Comparison of ENCODE assay signal across 29 cellular contexts in genomic region chr11:33674035-33674814, GRCh38. TPM values are rescaled to one million over a fixed set of nuclear protein-coding genes. Genes with fewer than 3 reads are reported as not detected.
DNase-seq lines count a peak whose midpoint lies in the region; ATAC-seq and TF ChIP-seq lines count a peak whose summit lies in the region.
"Had no signal": no experiment of that assay in that cellular context is flagged by ENCODE, and none has a peak within 500 bp of the region (broad histone marks: within the 10 kb centered on the region; RNA-seq: fewer than 3 reads in every experiment).

No MANE protein-coding gene starts in this region.

- no peak for ATAC-seq in naive thymus-derived CD8-positive, alpha-beta T cell
- ATAC-seq: naive thymus-derived CD4-positive, alpha-beta T cell had no signal

- no peak overlapping the region for H3K4me3 Mint-ChIP-seq in naive thymus-derived CD8-positive, alpha-beta T cell
- H3K4me3 Mint-ChIP-seq: CD4-positive, CD25-positive, alpha-beta regulatory T cell; naive thymus-derived CD4-positive, alpha-beta T cell had no signal

- H3K27ac ChIP-seq in mesenchymal stem cell (ENCODE audit: low read length, poor library complexity, severe bottlenecking) (no peak overlapping the region), adrenal gland (no peak overlapping the region), transverse colon (no peak overlapping the region)
- H3K27ac ChIP-seq: hepatocyte, stomach had no signal

- H3K4me1 Mint-ChIP-seq in naive thymus-derived CD8-positive, alpha-beta T cell = no peaks in the 10 kb centered on the region
- H3K4me1 Mint-ChIP-seq: CD4-positive, CD25-positive, alpha-beta regulatory T cell had no signal

- peaks cover 8 to 19% (median 15%) of the 10 kb centered on the region in 5 donors for H3K27me3 Mint-ChIP-seq in naive thymus-derived CD8-positive, alpha-beta T cell
- H3K27me3 Mint-ChIP-seq: CD4-positive, CD25-positive, alpha-beta regulatory T cell had no signal

- TF ChIP-seq EP300 in transverse colon (IDR thresholded peaks at IDR 0.05; ENCODE audit: low read depth) = no peak

- no peak overlapping the region for H3K9ac ChIP-seq in mesenchymal stem cell (ENCODE audit: low read length)

- H3K36me3 ChIP-seq in mesenchymal stem cell (ENCODE audit: control insufficient read depth in 1 of 2, insufficient read depth in 2 of 2, low read depth in 1 of 2, low read length in 2 of 2) (peaks cover 0 to 40% of the 10 kb centered on the region in 2 experiments), adrenal gland (replicated peaks in 1 of 2) (no peaks in the 10 kb centered on the region), transverse colon (no peaks in the 10 kb centered on the region)
- H3K36me3 ChIP-seq: stomach had no signal

- peaks cover 6% of the 10 kb centered on the region for H3K4me1 ChIP-seq in mesenchymal stem cell (ENCODE audit: control insufficient read depth, insufficient read depth, low read depth, low read length)
- no peaks in the 10 kb centered on the region for H3K4me1 ChIP-seq in adrenal gland (replicated peaks in 1 of 2)
- H3K4me1 ChIP-seq in transverse colon = no peaks in the 10 kb centered on the region
- H3K4me1 ChIP-seq: stomach had no signal

- no peak overlapping the region for H4K8ac ChIP-seq in mesenchymal stem cell (ENCODE audit: low read length)

- H2BK15ac ChIP-seq in mesenchymal stem cell (ENCODE audit: low read depth, poor library complexity, severe bottlenecking) = no peak overlapping the region

- H3K36me3 Mint-ChIP-seq in naive thymus-derived CD8-positive, alpha-beta T cell = peaks cover 0 to 11% (median 2%) of the 10 kb centered on the region in 3 donors
- H3K36me3 Mint-ChIP-seq: CD4-positive, CD25-positive, alpha-beta regulatory T cell had no signal

- H3K4me2 ChIP-seq in mesenchymal stem cell (ENCODE audit: low read length, poor library complexity, severe bottlenecking) = no peak overlapping the region
- H3K4me2 ChIP-seq: hepatocyte had no signal

- no peak overlapping the region for H3K27ac Mint-ChIP-seq in naive thymus-derived CD8-positive, alpha-beta T cell
- H3K27ac Mint-ChIP-seq: CD4-positive, CD25-positive, alpha-beta regulatory T cell; naive thymus-derived CD4-positive, alpha-beta T cell had no signal

- TF ChIP-seq CTCF in AG04449 (IDR thresholded peaks at IDR 0.05; ENCODE audit: insufficient read depth, low read length, missing control alignments) (no peak), cardiac fibroblast (IDR thresholded peaks at IDR 0.05; ENCODE audit: low read depth, low read length) (no peak), adrenal gland (IDR thresholded peaks at IDR 0.05) (no peak), transverse colon (IDR thresholded peaks at IDR 0.05) (no peak)

- no peak overlapping the region for H3K4ac ChIP-seq in mesenchymal stem cell (ENCODE audit: low read depth in 1 of 2, low read length in 2 of 2)

- in situ Hi-C loops in transverse colon (cut with MboI; ENCODE audit: low pct_ligation_motif_present in 1 of 4, low pct_unique_long_range_greater_than_20kb in 1 of 4, low sequenced_read_pairs in 3 of 4) = no loop called here

- POLR2A ChIA-PET in AG04449 (lab: Yijun Ruan, JAX) = interaction anchor here (0.7 to 0.9 kb wide), 2 partner anchors 17 to 63 kb away, joined by 3 to 4 read pairs; no protein-coding TSS in a partner anchor
- POLR2A ChIA-PET in naive thymus-derived CD8-positive, alpha-beta T cell (lab: Charles Lee) = no interaction called here

- H2AFZ ChIP-seq in mesenchymal stem cell (ENCODE audit: low read depth, low read length) = no peak overlapping the region
- H2AFZ ChIP-seq: hepatocyte had no signal

- intact Hi-C loops in adrenal gland (cut with DNase I) (no loop called here), transverse colon (cut with DNase I; ENCODE audit: low total_unique reads) (no loop called here)

- H3K27me3 ChIP-seq in mesenchymal stem cell (ENCODE audit: control insufficient read depth in 1 of 2, insufficient read depth in 1 of 2, low read length in 2 of 2) (no peaks in the 10 kb centered on the region), adrenal gland (no peaks in the 10 kb centered on the region), transverse colon (no peaks in the 10 kb centered on the region)
- H3K27me3 ChIP-seq: hepatocyte, stomach had no signal

- no peak overlapping the region for H4K91ac ChIP-seq in mesenchymal stem cell (ENCODE audit: low read length)

- 94% methylated on average over 3 of the region's 3 CpGs for WGBS in mesenchymal stem cell
- WGBS in adrenal gland, 4 donors = 92 to 100% (median 98%) methylated on average over 3 of the region's 3 CpGs
- 91% methylated on average over 3 of the region's 3 CpGs; no CpG with 5 or more reads in 1 of the 2 donors for WGBS in transverse colon (ENCODE audit: low coverage in 1 of 2), 2 donors

- H3K4me3 ChIP-seq in AG04449 (ENCODE audit: low read depth, low read length) (no peak overlapping the region), cardiac fibroblast (replicated peaks in 1 of 2; ENCODE audit: low read depth in 2 of 2, low read length in 2 of 2) (no peak overlapping the region), mesenchymal stem cell (ENCODE audit: insufficient read depth in 1 of 2, low read depth in 1 of 2, low read length in 2 of 2) (no peak overlapping the region), adrenal gland (no peak overlapping the region), transverse colon (no peak overlapping the region)
- H3K4me3 ChIP-seq: hepatocyte, skin epidermis, stomach had no signal

- no peak overlapping the region for H2BK12ac ChIP-seq in mesenchymal stem cell (ENCODE audit: low read length in 2 of 2)

- H3K9me3 Mint-ChIP-seq in naive thymus-derived CD8-positive, alpha-beta T cell = peaks cover 0 to 19% (median 6%) of the 10 kb centered on the region in 9 donors

- TF ChIP-seq POLR2A in adrenal gland (IDR thresholded peaks at IDR 0.05) (no peak), transverse colon (IDR thresholded peaks at IDR 0.05) (no peak)

- no peak overlapping the region for H3K18ac ChIP-seq in mesenchymal stem cell (ENCODE audit: low read depth in 1 of 2, low read length in 2 of 2)

- no peak overlapping the region for H3K14ac ChIP-seq in mesenchymal stem cell (ENCODE audit: low read length in 2 of 2)

- no peak overlapping the region for H2BK5ac ChIP-seq in mesenchymal stem cell (ENCODE audit: low read depth, low read length, poor library complexity, severe bottlenecking)

- H2AK5ac ChIP-seq in mesenchymal stem cell (ENCODE audit: low read length, severe bottlenecking) = peak overlapping the region; percentile 16

- DNase-seq in AG04449 (ENCODE audit: low read depth, low spot score) (peak; percentile 70), HCEC 1CT (peak; percentile 10), cardiac fibroblast (ENCODE audit: low read depth in 2 of 2) (peak; percentile 32 to 60), mesenchymal stem cell (no peak), NCI-H526 treated with DMSO at 0.1 percent for 48 hours (lab: John Stamatoyannopoulos, UW) (no peak), adrenal gland (no peak), transverse colon (no peak)
- no peak for DNase-seq in naive thymus-derived CD8-positive, alpha-beta T cell
- DNase-seq: activated CD4-positive, alpha-beta T cell treated with anti-CD3 and anti-CD28 coated beads for 48 hours; activated CD8-positive, alpha-beta memory T cell treated with anti-CD3 and anti-CD28 coated beads, Interleukin-2, amount 50 U/mL, for 4 hours; activated effector memory CD4-positive, alpha-beta T cell treated with anti-CD3 and anti-CD28 coated beads, Interleukin-2, amount 50 U/mL, for 16 hours; amniotic stem cell; CD4-positive, CD25-positive, alpha-beta regulatory T cell; DMS153; effector memory CD4-positive, alpha-beta T cell; KBM-7; mammary epithelial cell; naive thymus-derived CD4-positive, alpha-beta T cell; NCI-H2029 treated with DMSO at 0.1 percent for 48 hours; NCI-H510A; posterior cingulate gyrus; stimulated activated CD4-positive, alpha-beta T cell treated with anti-CD3 and anti-CD28 coated beads, Interleukin-4, amount 100 ng/mL, for 1 hour; stomach had no signal

- no peaks in the 10 kb centered on the region for H3K9me3 ChIP-seq in mesenchymal stem cell (ENCODE audit: control insufficient read depth, low read length)
- no peaks in the 10 kb centered on the region for H3K9me3 ChIP-seq in adrenal gland (replicated peaks in 1 of 3)
- H3K9me3 ChIP-seq in transverse colon = no peaks in the 10 kb centered on the region

- H3K23ac ChIP-seq in mesenchymal stem cell (ENCODE audit: low read length in 2 of 2) = no peak overlapping the region

- CTCF ChIA-PET in AG04449 (lab: Yijun Ruan, JAX) = interaction anchor here (1.5 to 10.3 kb wide), 6 partner anchors 13 to 312 kb away, joined by 4 to 87 read pairs (median 6); no protein-coding TSS in a partner anchor

- no peaks in the 10 kb centered on the region for H3K79me1 ChIP-seq in mesenchymal stem cell (replicated peaks; ENCODE audit: low read length, poor library complexity, severe bottlenecking)

- H2BK120ac ChIP-seq in mesenchymal stem cell (ENCODE audit: low read depth, low read length) = no peak overlapping the region

RNA-seq across cellular contexts. Expression of gene C11orf91, which starts 26.4 kb away (rescaled TPM):
- polyA plus RNA-seq in mesenchymal stem cell (2013, experiment 1 of 2) = not detected
- polyA plus RNA-seq in mesenchymal stem cell (2013, experiment 2 of 2) = 0.07 TPM
- total RNA-seq in naive thymus-derived CD8-positive, alpha-beta T cell = under 1 TPM in 1 of 2 experiments, not detected in 1; 0.47 TPM
- polyA plus RNA-seq in naive thymus-derived CD8-positive, alpha-beta T cell = not detected
- not detected for total RNA-seq in adrenal gland
- polyA plus RNA-seq in adrenal gland = under 1 TPM in 1 of 3 donors, not detected in 2; 0.27 TPM
- not detected for total RNA-seq in transverse colon
- total RNA-seq: A172; CD4-positive, CD25-positive, alpha-beta regulatory T cell; cerebellum; fibroblast of lung; hepatocyte; kidney epithelial cell; naive thymus-derived CD4-positive, alpha-beta T cell; stomach had no signal
- polyA plus RNA-seq: CD4-positive, CD25-positive, alpha-beta regulatory T cell; hepatocyte; naive thymus-derived CD4-positive, alpha-beta T cell; stomach had no signal

Comparison
In these comparisons a context has a peak if more than half of its experiments do, and no peak if none do; other contexts are left out.
1. DNase-seq: peak in AG04449 (single experiment), HCEC 1CT (single experiment) and cardiac fibroblast (2 of 2); none in mesenchymal stem cell (single experiment), NCI-H526 treated with DMSO at 0.1 percent for 48 hours (single experiment), naive thymus-derived CD8-positive, alpha-beta T cell (0 of 10), adrenal gland (0 of 7) and transverse colon (single experiment).